Comparison of ENCODE assay signal across 12 cellular contexts in the genomic region with DNA sequence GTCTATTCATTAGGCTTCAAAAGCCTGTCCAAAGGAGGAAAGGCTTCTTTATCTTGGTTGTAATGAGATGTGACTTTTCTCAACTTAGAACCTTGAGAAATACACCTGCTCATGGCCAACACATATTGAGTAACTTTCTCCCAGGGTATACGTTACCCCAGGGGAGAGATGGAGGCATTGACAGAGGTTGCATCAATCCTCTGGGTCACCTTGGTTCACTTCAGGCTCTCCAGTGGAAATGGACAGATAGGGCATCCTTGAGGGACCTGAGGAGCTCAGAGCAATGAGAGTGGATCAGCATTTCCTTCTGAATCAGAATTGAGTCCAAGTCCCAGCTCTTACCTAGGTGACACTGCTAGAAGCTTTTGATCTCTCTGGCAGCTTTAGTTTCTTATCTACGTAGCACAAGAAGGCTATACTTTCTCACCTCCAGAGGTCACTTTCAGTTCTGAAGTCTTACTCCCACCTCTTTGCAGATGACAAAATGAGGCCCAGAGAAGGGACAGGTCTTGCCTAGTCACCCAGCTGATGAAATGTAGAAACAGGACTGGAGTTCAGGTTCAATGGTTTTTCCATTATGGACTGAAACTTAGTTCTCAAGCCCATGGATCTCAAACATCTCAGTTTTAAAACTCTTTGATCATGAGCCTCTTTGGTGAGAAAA. TPM values are rescaled to one million over a fixed set of nuclear protein-coding genes. Genes with fewer than 3 reads are reported as not detected.
DNase-seq lines count a peak whose midpoint lies in the region; ATAC-seq and TF ChIP-seq lines count a peak whose summit lies in the region.
"Had no signal": no experiment of that assay in that cellular context is flagged by ENCODE, and none has a peak within 500 bp of the region (broad histone marks: within the 10 kb centered on the region; RNA-seq: fewer than 3 reads in every experiment).

No MANE protein-coding gene starts in this region.

- peaks cover 0 to 14% of the 10 kb centered on the region in 2 donors for H3K36me3 ChIP-seq in gastrocnemius medialis
- H3K36me3 ChIP-seq in sigmoid colon, result no peaks in the 10 kb centered on the region
- H3K36me3 ChIP-seq: upper lobe of right lung had no signal

- no peak for TF ChIP-seq EP300 in sigmoid colon (IDR thresholded peaks at IDR 0.05)

- in situ Hi-C loops in gastrocnemius medialis (cut with MboI; ENCODE audit: low sequenced_read_pairs in 4 of 4), result no loop called here

- H3K4me3 ChIP-seq in gastrocnemius medialis, result no peak overlapping the region
- H3K4me3 ChIP-seq in sigmoid colon, result no peak overlapping the region
- H3K4me3 ChIP-seq: SK-N-MC, upper lobe of right lung had no signal

- 54 to 70% methylated on average over 2 of the region's 2 CpGs for WGBS in sigmoid colon, 2 donors

- H3K4me1 Mint-ChIP-seq in activated T-cell treated with anti-CD3 and anti-CD28 coated beads, Interleukin-2, amount 50 U/mL, for 4 hours (ENCODE audit: low read depth), result peaks cover 23% of the 10 kb centered on the region

- H3K36me3 Mint-ChIP-seq in activated T-cell treated with anti-CD3 and anti-CD28 coated beads, Interleukin-2, amount 50 U/mL, for 4 hours (ENCODE audit: insufficient read depth), result peaks cover 10% of the 10 kb centered on the region

- no peak overlapping the region for H3K4me3 Mint-ChIP-seq in activated T-cell treated with anti-CD3 and anti-CD28 coated beads, Interleukin-2, amount 50 U/mL, for 4 hours

- DNase-seq in activated T-cell treated with anti-CD3 and anti-CD28 coated beads, Interleukin-2, amount 50 U/mL, for 4 hours, result no peak
- DNase-seq in activated T-cell treated with anti-CD3 and anti-CD28 coated beads, Interleukin-2, amount 50 U/mL, for 1 hour, result no peak
- peak; percentile 20 to 40 for DNase-seq in gastrocnemius medialis
- DNase-seq in NCI-H82 (lab: John Stamatoyannopoulos, UW), result no peak
- DNase-seq in activated gamma-delta T cell (lab: John Stamatoyannopoulos, UW), result no peak
- no peak for DNase-seq in sigmoid colon
- DNase-seq: activated CD8-positive, alpha-beta memory T cell treated with anti-CD3 and anti-CD28 coated beads, Interleukin-2, amount 50 U/mL, for 4 hours; GDM1; upper lobe of right lung had no signal

- H3K27me3 ChIP-seq in gastrocnemius medialis (no peaks in the 10 kb centered on the region), sigmoid colon (no peaks in the 10 kb centered on the region)
- H3K27me3 ChIP-seq: upper lobe of right lung had no signal

- H3K4me1 ChIP-seq in gastrocnemius medialis (peaks cover 12 to 15% of the 10 kb centered on the region in 2 donors), sigmoid colon (no peaks in the 10 kb centered on the region)
- H3K4me1 ChIP-seq: upper lobe of right lung had no signal

- H3K9me3 ChIP-seq in gastrocnemius medialis (no peaks in the 10 kb centered on the region), sigmoid colon (no peaks in the 10 kb centered on the region)
- H3K9me3 ChIP-seq: upper lobe of right lung had no signal

- no peak for TF ChIP-seq CTCF in gastrocnemius medialis (IDR thresholded peaks at IDR 0.05 in 4 of 5, conservative IDR thresholded peaks at IDR 0.05 in 1 of 5)
- TF ChIP-seq CTCF in sigmoid colon (IDR thresholded peaks at IDR 0.05), result no peak

- TF ChIP-seq POLR2A in gastrocnemius medialis (IDR thresholded peaks at IDR 0.05) (no peak), sigmoid colon (IDR thresholded peaks at IDR 0.05) (no peak)

- no peaks in the 10 kb centered on the region for H3K9me3 Mint-ChIP-seq in activated T-cell treated with anti-CD3 and anti-CD28 coated beads, Interleukin-2, amount 50 U/mL, for 4 hours

- peak; percentile 52 to 65 for ATAC-seq in activated T-cell treated with anti-CD3 and anti-CD28 coated beads, Interleukin-2, amount 50 U/mL, for 4 hours
- peak; percentile 99 for ATAC-seq in GM21529 (IDR thresholded peaks at IDR 0.05; ENCODE audit: unreplicated experiment)
- peak; percentile 91 for ATAC-seq in HG03342 (IDR thresholded peaks at IDR 0.05; ENCODE audit: unreplicated experiment)
- ATAC-seq in gastrocnemius medialis, result peak; percentile 93 to 95
- ATAC-seq: upper lobe of right lung had no signal

- intact Hi-C loops in gastrocnemius medialis (cut with DNase I; ENCODE audit: low total_unique reads) (loop anchor here (5.0 kb wide), 1 partner anchor 72 kb away; no protein-coding TSS in a partner anchor), sigmoid colon (cut with DNase I) (no loop called here)

- H3K27me3 Mint-ChIP-seq in activated T-cell treated with anti-CD3 and anti-CD28 coated beads, Interleukin-2, amount 50 U/mL, for 4 hours (ENCODE audit: low read depth), result no peaks in the 10 kb centered on the region

- H3K27ac ChIP-seq in gastrocnemius medialis (peak overlapping the region in 3 of 4 donors; percentile 43 to 70 (median 54)), sigmoid colon (no peak overlapping the region)
- H3K27ac ChIP-seq: SK-N-MC, upper lobe of right lung had no signal

RNA-seq across cellular contexts. Expression of gene PANK1, which starts 35.2 kb away (rescaled TPM):
- 1 to 10 TPM; 1.3 to 2.7 (median 2.1) TPM for total RNA-seq in activated T-cell treated with anti-CD3 and anti-CD28 coated beads, Interleukin-2, amount 50 U/mL, for 4 hours
- total RNA-seq in gastrocnemius medialis, result 10 to 100 TPM in 1 of 4 donors, 1 to 10 TPM in 3; 7.3 to 16.3 (median 9.0) TPM
- total RNA-seq in sigmoid colon, result 1 to 10 TPM; 1.6 to 6.1 (median 3.7) TPM
- polyA plus RNA-seq in sigmoid colon, result 10 to 100 TPM in 2 of 3 donors, 1 to 10 TPM in 1; 7.5 to 26.4 (median 18.0) TPM

Comparison
In these comparisons a context has a peak if more than half of its experiments do, and no peak if none do; other contexts are left out.
1. DNase-seq: peak in gastrocnemius medialis (2 of 2); none in activated T-cell treated with anti-CD3 and anti-CD28 coated beads, Interleukin-2, amount 50 U/mL, for 4 hours (single experiment), activated T-cell treated with anti-CD3 and anti-CD28 coated beads, Interleukin-2, amount 50 U/mL, for 1 hour (single experiment), NCI-H82 (single experiment), activated gamma-delta T cell (single experiment) and sigmoid colon (single experiment).
2. H3K27ac ChIP-seq: peak in gastrocnemius medialis (3 of 4); none in sigmoid colon (0 of 4).
3. Peak in every context shown above with its lines, with median percentiles within 50 percentile points of each other: ATAC-seq.